29 cellular contexts compared by ENCODE assay signal in the genomic region with DNA sequence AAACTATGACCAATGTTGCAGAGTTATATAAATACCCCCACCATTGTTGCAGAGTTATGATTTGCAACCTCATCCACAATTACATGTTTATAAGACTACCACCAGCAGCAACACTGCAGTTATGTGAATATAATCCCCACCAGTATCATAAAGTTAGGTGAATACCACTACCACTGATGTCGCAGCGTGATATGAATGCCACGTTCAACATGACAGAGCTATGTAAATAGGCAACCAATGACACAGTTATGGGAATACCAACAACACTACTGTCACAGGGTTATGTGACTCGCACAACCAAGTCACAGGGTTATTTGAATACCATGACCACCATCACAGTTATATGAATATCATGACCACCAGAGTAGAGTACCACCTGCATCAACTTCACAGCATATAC.
DNase-seq lines count a peak whose midpoint lies in the region; ATAC-seq, FAIRE-seq and TF ChIP-seq lines count a peak whose summit lies in the region.
"Had no signal": no experiment of that assay in that cellular context is flagged by ENCODE, and none has a peak within 500 bp of the region (broad histone marks: within the 10 kb centered on the region; RNA-seq: fewer than 3 reads in every experiment).

No MANE protein-coding gene starts in this region.

- no peak for TF ChIP-seq RAD21 in HepG2 (CRISPR knock-in tag; IDR thresholded peaks at IDR 0.05)

- H3K36me3 Mint-ChIP-seq in astrocyte (ENCODE audit: low read depth, unreplicated experiment): no peaks in the 10 kb centered on the region
- H3K36me3 Mint-ChIP-seq: CD8-positive, alpha-beta T cell had no signal

- ATAC-seq in HepG2 (no peak), right lobe of liver (no peak), GM18861 (IDR thresholded peaks at IDR 0.05; ENCODE audit: unreplicated experiment) (no peak)
- ATAC-seq: A549; CD8-positive, alpha-beta T cell; GM12878 had no signal

- FAIRE-seq in HepG2 (lab: Jason Lieb, UNC) (no peak), astrocyte (lab: Jason Lieb, UNC) (peak; percentile 26), bronchial epithelial cell (lab: Jason Lieb, UNC) (peak; percentile 28), urothelium cell line (lab: Jason Lieb, UNC) (peak; percentile 35)
- FAIRE-seq: A549, D721Med, GM12878, GM12892, GM18507, GM19239 had no signal

- no peaks in the 10 kb centered on the region for H3K27me3 ChIP-seq in HepG2 (ENCODE audit: control insufficient read depth in 1 of 2, insufficient read depth in 2 of 2, low read length in 2 of 2)
- no peaks in the 10 kb centered on the region for H3K27me3 ChIP-seq in right lobe of liver
- H3K27me3 ChIP-seq in astrocyte (ENCODE audit: insufficient read depth, low read length): no peaks in the 10 kb centered on the region
- H3K27me3 ChIP-seq in bronchial epithelial cell (ENCODE audit: control insufficient read depth, insufficient read depth, low read length): no peaks in the 10 kb centered on the region
- H3K27me3 ChIP-seq: BLaER1 treated with 17β-estradiol and CSF1 and Interleukin-3, amounts not matched to agents 10 nM and 100 nM had no signal

- H3K27me3 Mint-ChIP-seq in astrocyte (ENCODE audit: low read depth, unreplicated experiment): no peaks in the 10 kb centered on the region

- no peak overlapping the region for H3K27ac ChIP-seq in HepG2 (ENCODE audit: extremely low read length, insufficient read depth, low read length)
- H3K27ac ChIP-seq in right lobe of liver: no peak overlapping the region
- H3K27ac ChIP-seq in astrocyte (ENCODE audit: low read depth, low read length): no peak overlapping the region
- H3K27ac ChIP-seq in caudate nucleus (ENCODE audit: low read depth, low read length): no peak overlapping the region
- H3K27ac ChIP-seq: 22Rv1; A549; BLaER1 treated with 17β-estradiol and CSF1 and Interleukin-3, amounts not matched to agents 10 nM and 100 nM; C4-2B had no signal

- no peak overlapping the region for H3K4me2 ChIP-seq in HepG2 (ENCODE audit: low read depth, low read length)
- H3K4me2 ChIP-seq in astrocyte (ENCODE audit: low read length): no peak overlapping the region
- H3K4me2 ChIP-seq: A549; BLaER1 treated with 17β-estradiol and CSF1 and Interleukin-3, amounts not matched to agents 10 nM and 100 nM had no signal

- no peak overlapping the region for H3K4me3 Mint-ChIP-seq in astrocyte (ENCODE audit: unreplicated experiment)
- H3K4me3 Mint-ChIP-seq: B cell; CD4-positive, alpha-beta T cell; CD8-positive, alpha-beta T cell had no signal

- H4K20me1 ChIP-seq in HepG2 (ENCODE audit: insufficient read depth, low read length) (no peaks in the 10 kb centered on the region), astrocyte (ENCODE audit: insufficient read depth, low read length) (peaks cover 41% of the 10 kb centered on the region)
- H4K20me1 ChIP-seq: BLaER1 treated with 17β-estradiol and CSF1 and Interleukin-3, amounts not matched to agents 10 nM and 100 nM had no signal

- H3K36me3 ChIP-seq in HepG2 (replicated peaks in 1 of 2; ENCODE audit: control insufficient read depth in 1 of 2, insufficient read depth in 2 of 2, low read length in 2 of 2) (no peaks in the 10 kb centered on the region), right lobe of liver (no peaks in the 10 kb centered on the region), astrocyte (ENCODE audit: insufficient read depth, low read length) (peaks cover under 1% of the 10 kb centered on the region), bronchial epithelial cell (ENCODE audit: control insufficient read depth, insufficient read depth, low read length) (no peaks in the 10 kb centered on the region)
- H3K36me3 ChIP-seq: BLaER1 treated with 17β-estradiol and CSF1 and Interleukin-3, amounts not matched to agents 10 nM and 100 nM had no signal

- WGBS in HepG2 (ENCODE audit: low lambda C conversion rate): 46% methylated on average over 4 of the region's 4 CpGs
- 94% methylated on average over 4 of the region's 4 CpGs for WGBS in right lobe of liver (ENCODE audit: insufficient coverage, low coverage, low lambda C conversion rate, missing lambda C conversion rate)

- TF ChIP-seq POLR2A in HepG2 (IDR thresholded peaks at IDR 0.05; ENCODE audit: insufficient read depth in 1 of 2, low read depth in 2 of 2, low read length in 2 of 2) (no peak), right lobe of liver (IDR thresholded peaks at IDR 0.05) (no peak)

- peaks cover 3% of the 10 kb centered on the region for H3K4me1 Mint-ChIP-seq in astrocyte (ENCODE audit: low read depth, unreplicated experiment)
- H3K4me1 Mint-ChIP-seq: B cell had no signal

- TF ChIP-seq EP300 in HepG2 (IDR thresholded peaks at IDR 0.05; ENCODE audit: low read depth in 2 of 2, low read length in 2 of 2) (no peak), HepG2 (CRISPR knock-in tag; IDR thresholded peaks at IDR 0.05; ENCODE audit: borderline replicate concordance) (no peak)

- no peak overlapping the region for H3K9ac ChIP-seq in HepG2 (ENCODE audit: insufficient read depth, low read depth, low read length)
- H3K9ac ChIP-seq in astrocyte (ENCODE audit: low read length): no peak overlapping the region
- H3K9ac ChIP-seq: BLaER1 treated with 17β-estradiol and CSF1 and Interleukin-3, amounts not matched to agents 10 nM and 100 nM had no signal

- no peaks in the 10 kb centered on the region for H3K9me3 Mint-ChIP-seq in astrocyte (ENCODE audit: unreplicated experiment)

- in situ Hi-C loops in HepG2 (cut with HindIII; ENCODE audit: extremely low pct_ligation_motif_present, low pct_unique_long_range_greater_than_20kb): no loop called here

- CTCF ChIA-PET in HepG2 (lab: Yijun Ruan, JAX; ENCODE audit: low intra/inter-chr PET ratio, low total read pairs): no interaction called here

- intact Hi-C loops in HepG2 (cut with micrococcal nuclease; ENCODE audit: unreplicated experiment) (no loop called here), right lobe of liver (cut with DNase I) (no loop called here)

- H3K4me1 ChIP-seq in HepG2 (ENCODE audit: insufficient read depth, low read length) (no peaks in the 10 kb centered on the region), right lobe of liver (no peaks in the 10 kb centered on the region), astrocyte (ENCODE audit: insufficient read depth, low read length) (peaks cover 7% of the 10 kb centered on the region)
- H3K4me1 ChIP-seq: A549; BLaER1 treated with 17β-estradiol and CSF1 and Interleukin-3, amounts not matched to agents 10 nM and 100 nM; Caco-2 had no signal

- POLR2A ChIA-PET in HepG2 (lab: Yijun Ruan, JAX): no interaction called here

- TF ChIP-seq CTCF in HepG2 (CRISPR knock-in tag; IDR thresholded peaks at IDR 0.05): no peak
- no peak for TF ChIP-seq CTCF in right lobe of liver (IDR thresholded peaks at IDR 0.05)
- no peak for TF ChIP-seq CTCF in astrocyte (IDR thresholded peaks at IDR 0.05; ENCODE audit: insufficient read depth, low read depth, low read length)
- no peak for TF ChIP-seq CTCF in bronchial epithelial cell (IDR thresholded peaks at IDR 0.05; ENCODE audit: insufficient read depth, low read length, severe bottlenecking)

- H3K4me3 ChIP-seq in HepG2 (replicated peaks in 1 of 3; ENCODE audit: insufficient read depth in 1 of 3, low read depth in 2 of 3, low read length in 3 of 3) (no peak overlapping the region), right lobe of liver (no peak overlapping the region), astrocyte (ENCODE audit: insufficient read depth, low read depth, low read length) (no peak overlapping the region), bronchial epithelial cell (ENCODE audit: low read depth, low read length) (no peak overlapping the region)
- H3K4me3 ChIP-seq: A549; BLaER1 treated with 17β-estradiol and CSF1 and Interleukin-3, amounts not matched to agents 10 nM and 100 nM; GM12878 had no signal

- BruUV-seq in HepG2 (replicated peaks; lab: Mats Ljungman, UMichigan): no TSS peak

- H2AFZ ChIP-seq in HepG2 (ENCODE audit: low read length) (no peak overlapping the region), astrocyte (ENCODE audit: low read depth, low read length) (no peak overlapping the region)

- H3K79me2 ChIP-seq in HepG2 (ENCODE audit: insufficient read depth, low read length) (no peaks in the 10 kb centered on the region), astrocyte (ENCODE audit: insufficient read depth, low read length) (peaks cover 86% of the 10 kb centered on the region)

- H3K27ac Mint-ChIP-seq in astrocyte (ENCODE audit: unreplicated experiment): no peak overlapping the region
- H3K27ac Mint-ChIP-seq: B cell; CD4-positive, alpha-beta T cell; CD8-positive, alpha-beta T cell had no signal

- no peaks in the 10 kb centered on the region for H3K9me3 ChIP-seq in HepG2 (ENCODE audit: low read length)
- no peaks in the 10 kb centered on the region for H3K9me3 ChIP-seq in right lobe of liver
- peaks cover 1% of the 10 kb centered on the region for H3K9me3 ChIP-seq in astrocyte (ENCODE audit: insufficient read depth, low read depth, low read length)
- H3K9me3 ChIP-seq: A549, Caco-2 had no signal

- DNase-seq in HepG2 (ENCODE audit: low spot score) (no peak), right lobe of liver (no peak), astrocyte (ENCODE audit: low read depth) (no peak), bronchial epithelial cell (ENCODE audit: low read depth) (no peak), urothelium cell line (ENCODE audit: low spot score) (no peak), caudate nucleus (lab: John Stamatoyannopoulos, UW) (no peak)
- no peak for DNase-seq in stimulated activated CD4-positive, alpha-beta T cell treated with anti-CD3 and anti-CD28 coated beads, Interleukin-12 subunit alpha, Interleukin-12 subunit beta, amount 100 ng/mL, for 4 hours
- DNase-seq: AML-193; Caco-2; Calu3; CD4-positive, alpha-beta T cell; CD8-positive, alpha-beta T cell; DMS153; DMS53; DMS79; DND-41; EL; GDM1 had no signal

TF ChIP-seq in HepG2, 621 proteins besides CTCF, POLR2A, EP300 and RAD21:
- TF ChIP-seq MIER2 (CRISPR knock-in tag; IDR thresholded peaks at IDR 0.05) (no peak), ASH2L (IDR thresholded peaks at IDR 0.05; ENCODE audit: insufficient read length, low read depth, low read length) (no peak), YY1 (IDR thresholded peaks at IDR 0.05; ENCODE audit: insufficient read depth, insufficient replicate concordance, low read depth, low read length) (no peak), CREB1 (IDR thresholded peaks at IDR 0.05) (peak; percentile 27; the same call in 1 of the 2 replicates), CREB1 (CRISPR knock-in tag; IDR thresholded peaks at IDR 0.05) (no peak)
